ENCODE assay signal across 8 cellular contexts in the genomic region with DNA sequence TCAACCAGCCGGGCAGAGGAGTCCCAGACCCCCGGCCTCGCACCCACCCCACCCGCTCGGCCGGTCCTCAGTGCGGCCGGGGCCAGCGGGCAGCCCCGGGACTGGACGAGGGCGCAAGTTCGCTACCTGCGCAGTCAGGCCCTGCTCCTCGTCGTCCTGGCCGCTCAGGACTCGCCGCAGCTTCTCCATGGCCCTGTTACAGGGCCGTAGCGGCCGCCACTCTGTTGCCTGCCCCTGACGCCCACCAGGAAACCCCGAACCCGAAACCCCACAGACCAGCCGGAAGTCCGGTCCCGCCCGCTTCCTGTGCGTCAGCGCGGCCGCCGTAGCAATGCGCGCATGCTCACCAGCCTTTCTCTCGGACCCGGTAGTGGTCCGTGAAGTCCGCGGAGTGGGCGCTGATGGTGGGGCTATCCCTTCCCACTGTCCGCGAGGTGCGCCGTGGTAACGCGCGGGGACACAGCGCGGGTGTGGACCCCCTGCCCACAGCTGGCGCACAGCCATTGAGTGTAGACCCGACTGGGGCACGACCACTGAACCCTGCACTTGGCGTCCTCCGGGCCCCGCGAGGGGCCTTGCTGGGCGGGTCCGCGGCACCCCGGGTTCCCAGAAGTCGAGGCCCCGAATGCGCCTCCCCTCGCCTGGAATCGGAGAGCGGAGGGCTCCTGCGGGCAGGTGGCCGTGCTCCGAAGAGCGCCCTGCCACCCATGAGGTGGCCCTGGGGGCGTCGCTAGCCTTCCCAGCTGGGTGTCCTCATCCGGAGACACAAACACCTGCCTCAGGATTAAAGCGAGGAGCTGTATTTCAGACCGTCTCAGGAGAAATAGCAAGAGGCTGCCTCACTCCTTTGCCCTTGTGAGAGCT. TPM values are rescaled to one million over a fixed set of nuclear protein-coding genes. Genes with fewer than 3 reads are reported as not detected.
A peak's percentile ranks its signal among the peaks of the same experiment; 100 is the strongest.
DNase-seq lines count a peak whose midpoint lies in the region; ATAC-seq and TF ChIP-seq lines count a peak whose summit lies in the region.

Gene SFT2D1, minus strand, starts transcription at position 253 of the 864 bp plus-strand sequence. Its CDS starts 64 bp downstream, at position 189.

- peak; percentile 82 for DNase-seq in EL
- peak; percentile 27 for DNase-seq in SHP77 treated with DMSO at 0.1 percent for 48 hours (lab: John Stamatoyannopoulos, UW)
- DNase-seq in activated gamma-delta T cell treated with Interleukin-2 at 50 U/mL for 16 hours, result peak; percentile 69
- DNase-seq in foreskin melanocyte, result peak; percentile 65
- DNase-seq in neuronal stem cell (ENCODE audit: low spot score), result peak; percentile 68

- H2BK15ac ChIP-seq in neuronal stem cell (ENCODE audit: low read length), result no peak within 1 kb of the TSS

- H2BK12ac ChIP-seq in neuronal stem cell (ENCODE audit: low read length), result peak within 1 kb of the TSS; percentile 63

- H2AK5ac ChIP-seq in neuronal stem cell (ENCODE audit: low read depth, low read length), result peak within 1 kb of the TSS; percentile 51

- H3K18ac ChIP-seq in neuronal stem cell (ENCODE audit: low read length), result peak within 1 kb of the TSS; percentile 98

- H2BK120ac ChIP-seq in neuronal stem cell (ENCODE audit: low read depth, low read length), result no peak within 1 kb of the TSS

- H3K23ac ChIP-seq in neuronal stem cell (ENCODE audit: low read depth, low read length, poor library complexity), result peak within 1 kb of the TSS; percentile 95

- H3K27me3 ChIP-seq in KMS-11 (ENCODE audit: insufficient read depth, low read depth) (no peaks in the 10 kb centered on the region), neuronal stem cell (ENCODE audit: control insufficient read depth in 3 of 3, insufficient read depth in 3 of 3, low read depth in 1 of 3, low read length in 3 of 3) (no peaks in the 10 kb centered on the region), subcutaneous abdominal adipose tissue (ENCODE audit: control insufficient read depth in 5 of 5, insufficient read depth in 4 of 5, low read length in 5 of 5) (no peaks in the 10 kb centered on the region)

- no peaks in the 10 kb centered on the region for H3K9me3 ChIP-seq in neuronal stem cell (replicated peaks in 1 of 2; ENCODE audit: control insufficient read depth in 2 of 2, insufficient read depth in 1 of 2, low read depth in 1 of 2, low read length in 2 of 2)
- no peaks in the 10 kb centered on the region for H3K9me3 ChIP-seq in subcutaneous abdominal adipose tissue (ENCODE audit: control insufficient read depth in 5 of 5, low read length in 5 of 5)

- H3K79me1 ChIP-seq in neuronal stem cell (ENCODE audit: low read depth, low read length), result peaks cover 1% of the 10 kb centered on the region

- H3K9ac ChIP-seq in KMS-11, result peak within 1 kb of the TSS; percentile 99
- H3K9ac ChIP-seq in neuronal stem cell (ENCODE audit: low read depth, low read length, poor library complexity), result peak within 1 kb of the TSS; percentile 99
- H3K9ac ChIP-seq in subcutaneous abdominal adipose tissue (ENCODE audit: low read length in 5 of 5), result peak within 1 kb of the TSS; percentile 93 to 98 (median 94)

- no peak within 1 kb of the TSS for H2BK5ac ChIP-seq in neuronal stem cell (ENCODE audit: low read length)

- H3K4me1 ChIP-seq in KMS-11 (ENCODE audit: low read depth, poor library complexity, severe bottlenecking), result peaks cover 21% of the 10 kb centered on the region
- H3K4me1 ChIP-seq in neuronal stem cell (ENCODE audit: control insufficient read depth in 2 of 2, insufficient read depth in 1 of 2, low read depth in 1 of 2, low read length in 2 of 2), result peaks cover 3 to 9% of the 10 kb centered on the region in 2 donors
- peaks cover 6 to 57% (median 43%) of the 10 kb centered on the region in 5 donors for H3K4me1 ChIP-seq in subcutaneous abdominal adipose tissue (ENCODE audit: control insufficient read depth in 5 of 5, insufficient read depth in 5 of 5, low read length in 5 of 5)

- H4K91ac ChIP-seq in neuronal stem cell (ENCODE audit: low read depth, low read length, poor library complexity), result no peak within 1 kb of the TSS

- H4K20me1 ChIP-seq in KMS-11 (ENCODE audit: insufficient read depth), result 0 out of 2 replicates have a peak, but pooled peaks cover 5% of the 10 kb centered on the region

- H3K27ac ChIP-seq in KMS-11 (peak within 1 kb of the TSS; percentile 81), neuronal stem cell (replicated peaks; ENCODE audit: low read length) (peak within 1 kb of the TSS; percentile 46), subcutaneous abdominal adipose tissue (ENCODE audit: low read depth, low read length) (peak within 1 kb of the TSS; percentile 90)

- TF ChIP-seq CTCF in KMS-11 (conservative IDR thresholded peaks at IDR 0.05; ENCODE audit: low read depth, low read length), result no peak

- peak within 1 kb of the TSS; percentile 100 for H3K4me2 ChIP-seq in KMS-11
- peak within 1 kb of the TSS; percentile 83 for H3K4me2 ChIP-seq in neuronal stem cell (ENCODE audit: insufficient read depth, low read length, poor library complexity, severe bottlenecking)

- H3K4me3 ChIP-seq in KMS-11 (IDR thresholded peaks at IDR 0.05; ENCODE audit: insufficient read depth, low read depth, low read length) (no peak within 1 kb of the TSS), neuronal stem cell (ENCODE audit: low read length in 2 of 2) (peak within 1 kb of the TSS; percentile 73 to 100), subcutaneous abdominal adipose tissue (ENCODE audit: low read depth in 1 of 5, low read length in 5 of 5) (peak within 1 kb of the TSS; percentile 85 to 99 (median 95))

- no CpG with 5 or more reads among the region's 77 CpGs for WGBS in neuronal stem cell (ENCODE audit: extremely low coverage in 2 of 2, insufficient read length in 2 of 2, insufficient replicate concordance in 1 of 2), 2 donors

- H3K36me3 ChIP-seq in KMS-11 (ENCODE audit: insufficient read depth), result no peaks in the 10 kb centered on the region
- peaks cover 2 to 27% of the 10 kb centered on the region in 2 donors for H3K36me3 ChIP-seq in neuronal stem cell (replicated peaks in 1 of 2; ENCODE audit: control insufficient read depth in 2 of 2, insufficient read depth in 2 of 2, low read length in 2 of 2)
- peaks cover 0 to 4% (median 2%) of the 10 kb centered on the region in 5 donors for H3K36me3 ChIP-seq in subcutaneous abdominal adipose tissue (ENCODE audit: control insufficient read depth in 5 of 5, insufficient read depth in 5 of 5, low read length in 5 of 5)

- peak within 1 kb of the TSS; percentile 97 for H3K14ac ChIP-seq in neuronal stem cell (ENCODE audit: low read length)

- peak; percentile 90 for ATAC-seq in GM21786 (IDR thresholded peaks at IDR 0.05; ENCODE audit: unreplicated experiment)

- H4K8ac ChIP-seq in neuronal stem cell (ENCODE audit: low read depth, low read length), result no peak within 1 kb of the TSS

- peak within 1 kb of the TSS; percentile 81 for H3K4ac ChIP-seq in neuronal stem cell (ENCODE audit: low read length)

- H3K79me2 ChIP-seq in KMS-11 (ENCODE audit: insufficient read depth, low read depth), result peaks cover 50% of the 10 kb centered on the region

- H2AFZ ChIP-seq in KMS-11 (ENCODE audit: low read depth) (peak within 1 kb of the TSS; percentile 92), neuronal stem cell (ENCODE audit: low read length) (peak within 1 kb of the TSS; percentile 93)

RNA-seq across cellular contexts. Expression of gene SFT2D1, which starts in this region (rescaled TPM):
- polyA plus RNA-seq in neuronal stem cell (2013, experiment 1 of 2), result 48.2 TPM
- 48.4 TPM for polyA plus RNA-seq in neuronal stem cell (2013, experiment 2 of 2)

Comparison
In these comparisons a context has a peak if more than half of its experiments do, and no peak if none do; other contexts are left out.
1. DNase-seq: peak in every context shown above with its lines; median percentile 82 in EL; 69 in activated gamma-delta T cell treated with Interleukin-2 at 50 U/mL for 16 hours; 68 in neuronal stem cell; 65 in foreskin melanocyte; 27 in SHP77 treated with DMSO at 0.1 percent for 48 hours.